ENCODE assay signal across 8 cellular contexts in genomic region chr10:117373848-117374505, GRCh38. TPM values are rescaled to one million over a fixed set of nuclear protein-coding genes. Genes with fewer than 3 reads are reported as not detected.
DNase-seq lines count a peak whose midpoint lies in the region; ATAC-seq and TF ChIP-seq lines count a peak whose summit lies in the region.

No MANE protein-coding gene starts in this region.

- intact Hi-C loops in left ventricle myocardium superior (cut with micrococcal nuclease) (no loop called here), psoas muscle (cut with DNase I) (no loop called here)

- H3K9me3 ChIP-seq in psoas muscle: no peaks in the 10 kb centered on the region

- DNase-seq in ELF-1 (ENCODE audit: low read depth, low spot score) (peak; percentile 41), HEK293T (ENCODE audit: extremely low spot score) (peak; percentile 38), RPMI7951 (ENCODE audit: low read depth) (peak; percentile 37), left ventricle myocardium superior (peak; percentile 61), psoas muscle (peak; percentile 55 to 77), mesenteric fat pad (ENCODE audit: low spot score) (no peak), NCI-H774 (lab: John Stamatoyannopoulos, UW) (no peak)

- 1% methylated on average over 31 of the region's 31 CpGs for WGBS in adipose tissue, 3 donors
- 0 to 1% (median 1%) methylated on average over 31 of the region's 31 CpGs for WGBS in psoas muscle, 3 donors

- peaks cover 0 to 8% (median 0%) of the 10 kb centered on the region in 3 donors for H3K27me3 ChIP-seq in psoas muscle (ENCODE audit: insufficient read depth in 3 of 3, low read length in 2 of 3)

- no peaks in the 10 kb centered on the region for H3K36me3 ChIP-seq in psoas muscle (ENCODE audit: insufficient read depth in 1 of 2, low read depth in 1 of 2)

- peak overlapping the region; percentile 0 for H3K27ac ChIP-seq in adipose tissue (ENCODE audit: low read depth, low read length)
- peak overlapping the region; percentile 87 for H3K27ac ChIP-seq in psoas muscle

- H3K4me3 ChIP-seq in psoas muscle: peak overlapping the region; percentile 90

- TF ChIP-seq CTCF in psoas muscle (IDR thresholded peaks at IDR 0.05): no peak

- POLR2A ChIA-PET in HEK293T (lab: Yijun Ruan, JAX): interaction anchor here (0.7 to 1.3 kb wide), 5 partner anchors 12 to 68 kb away, joined by 3 to 6 read pairs (median 3); no protein-coding TSS in a partner anchor

- CTCF ChIA-PET in HEK293T (lab: Yijun Ruan, JAX): interaction anchor here (0.8 kb wide), 1 partner anchor 69 kb away, joined by 4 read pairs; no protein-coding TSS in a partner anchor

- H3K4me1 ChIP-seq in psoas muscle: peaks cover 30% of the 10 kb centered on the region

- ATAC-seq in left ventricle myocardium superior (peak; percentile 42), psoas muscle (peak; percentile 39 to 66 (median 61))

TF ChIP-seq in HEK293T, 16 proteins besides CTCF, POLR2A, EP300 and RAD21:
- TF ChIP-seq ELF4 (IDR thresholded peaks at IDR 0.05) (no peak), PKNOX1 (IDR thresholded peaks at IDR 0.05) (no peak), BHLHE40 (IDR thresholded peaks at IDR 0.05; ENCODE audit: borderline replicate concordance) (no peak), FOXA1 (IDR thresholded peaks at IDR 0.05) (no peak), TARDBP (IDR thresholded peaks at IDR 0.05) (no peak), ZNF384 (IDR thresholded peaks at IDR 0.05) (no peak), FOXK2 (IDR thresholded peaks at IDR 0.05) (no peak), LEF1 (IDR thresholded peaks at IDR 0.05; ENCODE audit: borderline replicate concordance) (no peak), L3MBTL2 (conservative IDR thresholded peaks at IDR 0.05) (no peak), NFRKB (IDR thresholded peaks at IDR 0.05) (no peak), FOXM1 (IDR thresholded peaks at IDR 0.05; ENCODE audit: borderline replicate concordance) (no peak), SUZ12 (IDR thresholded peaks at IDR 0.05) (no peak), ARNT (IDR thresholded peaks at IDR 0.05) (no peak), SP1 (IDR thresholded peaks at IDR 0.05) (no peak), HDGF (IDR thresholded peaks at IDR 0.05; ENCODE audit: borderline replicate concordance) (no peak)
TF ChIP-seq in HEK293T: peak in this region for 0.

RNA-seq across cellular contexts. Expression of gene PDZD8, which starts 1.3 kb away (rescaled TPM):
- total RNA-seq in RPMI7951 (2014; rRNA removed; shearing (Covaris generic)): 8.5 and 11.9 TPM in 2 replicates
- polyA plus RNA-seq in adipose tissue (10 to 100 TPM in 1 of 3 donors, 1 to 10 TPM in 2; 3.8 to 11.8 (median 9.5) TPM), psoas muscle (10 to 100 TPM in 1 of 3 donors, 1 to 10 TPM in 2; 3.3 to 20.3 (median 5.0) TPM)
- total RNA-seq in left ventricle myocardium superior (18.7 TPM), psoas muscle (10 to 100 TPM; 18.1 to 20.2 (median 19.4) TPM), mesenteric fat pad (36.7 TPM)

Comparison
In these comparisons a context has a peak if more than half of its experiments do, and no peak if none do; other contexts are left out.
1. DNase-seq: peak in ELF-1 (single experiment), HEK293T (single experiment), RPMI7951 (single experiment), left ventricle myocardium superior (single experiment) and psoas muscle (2 of 2); none in mesenteric fat pad (single experiment) and NCI-H774 (single experiment).